In the genomic region with DNA sequence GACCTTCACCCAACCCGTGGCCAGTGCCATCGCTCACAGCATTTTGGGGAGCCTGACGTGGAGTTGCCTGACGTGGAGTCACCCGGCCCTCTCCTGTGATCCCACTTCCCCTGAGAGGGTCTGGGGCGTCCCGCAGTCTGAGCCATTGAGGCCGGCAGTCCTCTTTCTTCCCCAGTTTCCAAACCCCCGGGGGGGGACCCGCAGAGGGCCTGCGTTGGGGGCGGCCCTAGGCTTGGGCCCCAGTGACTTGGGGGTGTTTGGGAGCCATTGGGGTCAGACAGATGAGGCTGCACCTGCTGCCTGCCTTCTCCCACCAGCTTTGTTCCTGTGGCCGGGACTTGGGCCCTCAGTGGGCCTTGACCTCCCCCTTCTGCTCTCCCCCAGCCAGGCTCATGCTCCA, we compare ENCODE assay signal across 1 cellular context.
TF ChIP-seq lines count a peak whose summit lies in the region.

No MANE protein-coding gene starts in this region.

TF ChIP-seq in GM23338, 12 proteins besides CTCF, POLR2A, EP300 and RAD21:
- TF ChIP-seq ETS1 (IDR thresholded peaks at IDR 0.05): no peak
- TF ChIP-seq EZH2phosphoT487 (IDR thresholded peaks at IDR 0.05; ENCODE audit: unreplicated experiment): no peak
- no peak for TF ChIP-seq POLR2AphosphoS5 (IDR thresholded peaks at IDR 0.05; ENCODE audit: low read depth)
- no peak for TF ChIP-seq ZNF114 (CRISPR knock-in tag; IDR thresholded peaks at IDR 0.05)
- no peak for TF ChIP-seq STAT1 (IDR thresholded peaks at IDR 0.05; ENCODE audit: unreplicated experiment)
- TF ChIP-seq EZH2 (IDR thresholded peaks at IDR 0.05; ENCODE audit: low read depth, unreplicated experiment): no peak
- TF ChIP-seq JUNB (IDR thresholded peaks at IDR 0.05; ENCODE audit: unreplicated experiment): no peak
- TF ChIP-seq ZNF331 (CRISPR knock-in tag; IDR thresholded peaks at IDR 0.05; ENCODE audit: low read depth): no peak
- no peak for TF ChIP-seq REST (IDR thresholded peaks at IDR 0.05; ENCODE audit: unreplicated experiment)
- no peak for TF ChIP-seq CREB1 (CRISPR knock-in tag; IDR thresholded peaks at IDR 0.05; ENCODE audit: low read depth)
- TF ChIP-seq NANOG (IDR thresholded peaks at IDR 0.05; ENCODE audit: borderline replicate concordance): no peak
- TF ChIP-seq, protein P1, sequence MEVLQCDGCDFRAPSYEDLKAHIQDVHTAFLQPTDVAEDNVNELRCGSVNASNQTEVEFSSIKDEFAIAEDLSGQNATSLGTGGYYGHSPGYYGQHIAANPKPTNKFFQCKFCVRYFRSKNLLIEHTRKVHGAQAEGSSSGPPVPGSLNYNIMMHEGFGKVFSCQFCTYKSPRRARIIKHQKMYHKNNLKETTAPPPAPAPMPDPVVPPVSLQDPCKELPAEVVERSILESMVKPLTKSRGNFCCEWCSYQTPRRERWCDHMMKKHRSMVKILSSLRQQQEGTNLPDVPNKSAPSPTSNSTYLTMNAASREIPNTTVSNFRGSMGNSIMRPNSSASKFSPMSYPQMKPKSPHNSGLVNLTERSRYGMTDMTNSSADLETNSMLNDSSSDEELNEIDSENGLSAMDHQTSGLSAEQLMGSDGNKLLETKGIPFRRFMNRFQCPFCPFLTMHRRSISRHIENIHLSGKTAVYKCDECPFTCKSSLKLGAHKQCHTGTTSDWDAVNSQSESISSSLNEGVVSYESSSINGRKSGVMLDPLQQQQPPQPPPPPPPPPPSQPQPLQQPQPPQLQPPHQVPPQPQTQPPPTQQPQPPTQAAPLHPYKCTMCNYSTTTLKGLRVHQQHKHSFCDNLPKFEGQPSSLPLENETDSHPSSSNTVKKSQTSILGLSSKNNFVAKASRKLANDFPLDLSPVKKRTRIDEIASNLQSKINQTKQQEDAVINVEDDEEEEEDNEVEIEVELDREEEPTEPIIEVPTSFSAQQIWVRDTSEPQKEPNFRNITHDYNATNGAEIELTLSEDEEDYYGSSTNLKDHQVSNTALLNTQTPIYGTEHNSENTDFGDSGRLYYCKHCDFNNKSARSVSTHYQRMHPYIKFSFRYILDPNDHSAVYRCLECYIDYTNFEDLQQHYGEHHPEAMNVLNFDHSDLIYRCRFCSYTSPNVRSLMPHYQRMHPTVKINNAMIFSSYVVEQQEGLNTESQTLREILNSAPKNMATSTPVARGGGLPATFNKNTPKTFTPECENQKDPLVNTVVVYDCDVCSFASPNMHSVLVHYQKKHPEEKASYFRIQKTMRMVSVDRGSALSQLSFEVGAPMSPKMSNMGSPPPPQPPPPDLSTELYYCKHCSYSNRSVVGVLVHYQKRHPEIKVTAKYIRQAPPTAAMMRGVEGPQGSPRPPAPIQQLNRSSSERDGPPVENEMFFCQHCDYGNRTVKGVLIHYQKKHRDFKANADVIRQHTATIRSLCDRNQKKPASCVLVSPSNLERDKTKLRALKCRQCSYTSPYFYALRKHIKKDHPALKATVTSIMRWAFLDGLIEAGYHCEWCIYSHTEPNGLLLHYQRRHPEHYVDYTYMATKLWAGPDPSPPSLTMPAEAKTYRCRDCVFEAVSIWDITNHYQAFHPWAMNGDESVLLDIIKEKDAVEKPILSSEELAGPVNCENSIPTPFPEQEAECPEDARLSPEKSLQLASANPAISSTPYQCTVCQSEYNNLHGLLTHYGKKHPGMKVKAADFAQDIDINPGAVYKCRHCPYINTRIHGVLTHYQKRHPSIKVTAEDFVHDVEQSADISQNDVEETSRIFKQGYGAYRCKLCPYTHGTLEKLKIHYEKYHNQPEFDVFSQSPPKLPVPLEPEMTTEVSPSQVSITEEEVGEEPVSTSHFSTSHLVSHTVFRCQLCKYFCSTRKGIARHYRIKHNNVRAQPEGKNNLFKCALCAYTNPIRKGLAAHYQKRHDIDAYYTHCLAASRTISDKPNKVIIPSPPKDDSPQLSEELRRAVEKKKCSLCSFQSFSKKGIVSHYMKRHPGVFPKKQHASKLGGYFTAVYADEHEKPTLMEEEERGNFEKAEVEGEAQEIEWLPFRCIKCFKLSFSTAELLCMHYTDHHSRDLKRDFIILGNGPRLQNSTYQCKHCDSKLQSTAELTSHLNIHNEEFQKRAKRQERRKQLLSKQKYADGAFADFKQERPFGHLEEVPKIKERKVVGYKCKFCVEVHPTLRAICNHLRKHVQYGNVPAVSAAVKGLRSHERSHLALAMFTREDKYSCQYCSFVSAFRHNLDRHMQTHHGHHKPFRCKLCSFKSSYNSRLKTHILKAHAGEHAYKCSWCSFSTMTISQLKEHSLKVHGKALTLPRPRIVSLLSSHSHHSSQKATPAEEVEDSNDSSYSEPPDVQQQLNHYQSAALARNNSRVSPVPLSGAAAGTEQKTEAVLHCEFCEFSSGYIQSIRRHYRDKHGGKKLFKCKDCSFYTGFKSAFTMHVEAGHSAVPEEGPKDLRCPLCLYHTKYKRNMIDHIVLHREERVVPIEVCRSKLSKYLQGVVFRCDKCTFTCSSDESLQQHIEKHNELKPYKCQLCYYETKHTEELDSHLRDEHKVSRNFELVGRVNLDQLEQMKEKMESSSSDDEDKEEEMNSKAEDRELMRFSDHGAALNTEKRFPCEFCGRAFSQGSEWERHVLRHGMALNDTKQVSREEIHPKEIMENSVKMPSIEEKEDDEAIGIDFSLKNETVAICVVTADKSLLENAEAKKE (CRISPR knock-in tag; IDR thresholded peaks at IDR 0.05): no peak
